Comparison of ENCODE assay signal across 1 cellular context in the genomic region with DNA sequence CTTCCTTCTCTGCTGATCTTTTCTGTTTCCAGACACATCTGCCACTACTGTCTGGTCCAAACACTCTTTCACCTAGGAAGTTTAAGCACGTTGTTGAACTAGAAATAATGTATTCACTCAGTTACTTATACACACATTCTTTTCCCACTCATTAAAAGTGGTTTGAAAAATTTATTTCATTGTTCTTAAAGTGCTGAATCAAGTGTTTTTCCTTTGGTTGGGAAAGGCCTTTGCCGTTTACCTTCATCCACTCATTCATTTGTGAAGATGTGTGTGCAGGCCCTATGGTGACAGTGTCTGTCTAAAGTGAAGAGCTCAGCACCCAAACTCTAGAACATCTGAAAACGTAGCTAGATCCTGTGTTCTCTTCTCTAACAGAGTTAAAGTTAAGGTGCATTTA.
TF ChIP-seq lines count a peak whose summit lies in the region.

No MANE protein-coding gene starts in this region.

TF ChIP-seq in HepG2, 621 proteins besides CTCF, POLR2A, EP300 and RAD21 (continued from another document):
- TF ChIP-seq, protein P1, sequence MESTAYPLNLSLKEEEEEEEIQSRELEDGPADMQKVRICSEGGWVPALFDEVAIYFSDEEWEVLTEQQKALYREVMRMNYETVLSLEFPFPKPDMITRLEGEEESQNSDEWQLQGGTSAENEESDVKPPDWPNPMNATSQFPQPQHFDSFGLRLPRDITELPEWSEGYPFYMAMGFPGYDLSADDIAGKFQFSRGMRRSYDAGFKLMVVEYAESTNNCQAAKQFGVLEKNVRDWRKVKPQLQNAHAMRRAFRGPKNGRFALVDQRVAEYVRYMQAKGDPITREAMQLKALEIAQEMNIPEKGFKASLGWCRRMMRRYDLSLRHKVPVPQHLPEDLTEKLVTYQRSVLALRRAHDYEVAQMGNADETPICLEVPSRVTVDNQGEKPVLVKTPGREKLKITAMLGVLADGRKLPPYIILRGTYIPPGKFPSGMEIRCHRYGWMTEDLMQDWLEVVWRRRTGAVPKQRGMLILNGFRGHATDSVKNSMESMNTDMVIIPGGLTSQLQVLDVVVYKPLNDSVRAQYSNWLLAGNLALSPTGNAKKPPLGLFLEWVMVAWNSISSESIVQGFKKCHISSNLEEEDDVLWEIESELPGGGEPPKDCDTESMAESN (CRISPR knock-in tag; conservative IDR thresholded peaks at IDR 0.05): no peak
- TF ChIP-seq, protein P2, sequence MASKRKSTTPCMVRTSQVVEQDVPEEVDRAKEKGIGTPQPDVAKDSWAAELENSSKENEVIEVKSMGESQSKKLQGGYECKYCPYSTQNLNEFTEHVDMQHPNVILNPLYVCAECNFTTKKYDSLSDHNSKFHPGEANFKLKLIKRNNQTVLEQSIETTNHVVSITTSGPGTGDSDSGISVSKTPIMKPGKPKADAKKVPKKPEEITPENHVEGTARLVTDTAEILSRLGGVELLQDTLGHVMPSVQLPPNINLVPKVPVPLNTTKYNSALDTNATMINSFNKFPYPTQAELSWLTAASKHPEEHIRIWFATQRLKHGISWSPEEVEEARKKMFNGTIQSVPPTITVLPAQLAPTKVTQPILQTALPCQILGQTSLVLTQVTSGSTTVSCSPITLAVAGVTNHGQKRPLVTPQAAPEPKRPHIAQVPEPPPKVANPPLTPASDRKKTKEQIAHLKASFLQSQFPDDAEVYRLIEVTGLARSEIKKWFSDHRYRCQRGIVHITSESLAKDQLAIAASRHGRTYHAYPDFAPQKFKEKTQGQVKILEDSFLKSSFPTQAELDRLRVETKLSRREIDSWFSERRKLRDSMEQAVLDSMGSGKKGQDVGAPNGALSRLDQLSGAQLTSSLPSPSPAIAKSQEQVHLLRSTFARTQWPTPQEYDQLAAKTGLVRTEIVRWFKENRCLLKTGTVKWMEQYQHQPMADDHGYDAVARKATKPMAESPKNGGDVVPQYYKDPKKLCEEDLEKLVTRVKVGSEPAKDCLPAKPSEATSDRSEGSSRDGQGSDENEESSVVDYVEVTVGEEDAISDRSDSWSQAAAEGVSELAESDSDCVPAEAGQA (IDR thresholded peaks at IDR 0.05; ENCODE audit: low read depth): no peak
- TF ChIP-seq, protein P2 (CRISPR knock-in tag; IDR thresholded peaks at IDR 0.05; ENCODE audit: borderline replicate concordance): no peak
- no peak for TF ChIP-seq PAWR (CRISPR knock-in tag; IDR thresholded peaks at IDR 0.05; ENCODE audit: borderline replicate concordance)
- no peak for TF ChIP-seq PPARG (CRISPR knock-in tag; conservative IDR thresholded peaks at IDR 0.05)
- no peak for TF ChIP-seq CEBPB (IDR thresholded peaks at IDR 0.05; ENCODE audit: borderline replicate concordance, low read depth, low read length)
- TF ChIP-seq ZNF672 (CRISPR knock-in tag; IDR thresholded peaks at IDR 0.05): no peak
- peak; percentile 54; the same call in 1 of the 2 replicates for TF ChIP-seq MAFF (IDR thresholded peaks at IDR 0.05; ENCODE audit: low read depth, low read length)
- no peak for TF ChIP-seq HOXA5 (CRISPR knock-in tag; IDR thresholded peaks at IDR 0.05)
- TF ChIP-seq ARNT2 (CRISPR knock-in tag; IDR thresholded peaks at IDR 0.05; ENCODE audit: low read depth): no peak
- TF ChIP-seq, protein P3, sequence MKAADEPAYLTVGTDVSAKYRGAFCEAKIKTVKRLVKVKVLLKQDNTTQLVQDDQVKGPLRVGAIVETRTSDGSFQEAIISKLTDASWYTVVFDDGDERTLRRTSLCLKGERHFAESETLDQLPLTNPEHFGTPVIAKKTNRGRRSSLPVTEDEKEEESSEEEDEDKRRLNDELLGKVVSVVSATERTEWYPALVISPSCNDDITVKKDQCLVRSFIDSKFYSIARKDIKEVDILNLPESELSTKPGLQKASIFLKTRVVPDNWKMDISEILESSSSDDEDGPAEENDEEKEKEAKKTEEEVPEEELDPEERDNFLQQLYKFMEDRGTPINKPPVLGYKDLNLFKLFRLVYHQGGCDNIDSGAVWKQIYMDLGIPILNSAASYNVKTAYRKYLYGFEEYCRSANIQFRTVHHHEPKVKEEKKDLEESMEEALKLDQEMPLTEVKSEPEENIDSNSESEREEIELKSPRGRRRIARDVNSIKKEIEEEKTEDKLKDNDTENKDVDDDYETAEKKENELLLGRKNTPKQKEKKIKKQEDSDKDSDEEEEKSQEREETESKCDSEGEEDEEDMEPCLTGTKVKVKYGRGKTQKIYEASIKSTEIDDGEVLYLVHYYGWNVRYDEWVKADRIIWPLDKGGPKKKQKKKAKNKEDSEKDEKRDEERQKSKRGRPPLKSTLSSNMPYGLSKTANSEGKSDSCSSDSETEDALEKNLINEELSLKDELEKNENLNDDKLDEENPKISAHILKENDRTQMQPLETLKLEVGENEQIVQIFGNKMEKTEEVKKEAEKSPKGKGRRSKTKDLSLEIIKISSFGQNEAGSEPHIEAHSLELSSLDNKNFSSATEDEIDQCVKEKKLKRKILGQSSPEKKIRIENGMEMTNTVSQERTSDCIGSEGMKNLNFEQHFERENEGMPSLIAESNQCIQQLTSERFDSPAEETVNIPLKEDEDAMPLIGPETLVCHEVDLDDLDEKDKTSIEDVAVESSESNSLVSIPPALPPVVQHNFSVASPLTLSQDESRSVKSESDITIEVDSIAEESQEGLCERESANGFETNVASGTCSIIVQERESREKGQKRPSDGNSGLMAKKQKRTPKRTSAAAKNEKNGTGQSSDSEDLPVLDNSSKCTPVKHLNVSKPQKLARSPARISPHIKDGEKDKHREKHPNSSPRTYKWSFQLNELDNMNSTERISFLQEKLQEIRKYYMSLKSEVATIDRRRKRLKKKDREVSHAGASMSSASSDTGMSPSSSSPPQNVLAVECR (CRISPR knock-in tag; IDR thresholded peaks at IDR 0.05; ENCODE audit: borderline replicate concordance): no peak
- no peak for TF ChIP-seq NPAS2 (CRISPR knock-in tag; IDR thresholded peaks at IDR 0.05; ENCODE audit: borderline replicate concordance)
- peak; percentile 50 to 65 for TF ChIP-seq MAFK (conservative IDR thresholded peaks at IDR 0.05 in 1 of 2, IDR thresholded peaks at IDR 0.05 in 1 of 2; ENCODE audit: low read length in 2 of 2)
- TF ChIP-seq, protein P4, sequence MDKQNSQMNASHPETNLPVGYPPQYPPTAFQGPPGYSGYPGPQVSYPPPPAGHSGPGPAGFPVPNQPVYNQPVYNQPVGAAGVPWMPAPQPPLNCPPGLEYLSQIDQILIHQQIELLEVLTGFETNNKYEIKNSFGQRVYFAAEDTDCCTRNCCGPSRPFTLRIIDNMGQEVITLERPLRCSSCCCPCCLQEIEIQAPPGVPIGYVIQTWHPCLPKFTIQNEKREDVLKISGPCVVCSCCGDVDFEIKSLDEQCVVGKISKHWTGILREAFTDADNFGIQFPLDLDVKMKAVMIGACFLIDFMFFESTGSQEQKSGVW (CRISPR knock-in tag; IDR thresholded peaks at IDR 0.05; ENCODE audit: borderline replicate concordance): no peak
- no peak for TF ChIP-seq ZMYM2 (CRISPR knock-in tag; IDR thresholded peaks at IDR 0.05)
